In the genomic region with DNA sequence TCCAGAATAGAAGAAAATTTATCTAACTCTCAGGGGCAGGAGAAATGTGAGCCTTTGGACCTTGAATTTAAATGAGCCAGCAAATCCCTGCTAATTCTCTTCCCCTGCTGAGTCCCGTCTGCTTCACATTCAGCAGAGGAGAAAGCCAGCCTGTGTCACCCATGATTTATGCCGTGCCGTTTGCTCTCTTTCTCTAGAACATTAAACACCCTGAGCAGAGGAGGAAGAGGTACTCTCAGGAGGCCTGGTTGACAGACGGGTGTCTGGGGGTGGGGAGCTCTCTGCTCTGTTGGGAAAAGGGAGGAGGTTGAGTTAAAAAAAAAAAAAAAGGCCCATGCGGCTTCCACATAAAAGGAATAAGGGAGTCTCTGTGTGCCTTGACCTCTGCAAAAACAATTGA, we compare ENCODE assay signal across 12 cellular contexts. TPM values are rescaled to one million over a fixed set of nuclear protein-coding genes. Genes with fewer than 3 reads are reported as not detected.
DNase-seq lines count a peak whose midpoint lies in the region; ATAC-seq, FAIRE-seq and TF ChIP-seq lines count a peak whose summit lies in the region.
"Had no signal": no experiment of that assay in that cellular context is flagged by ENCODE, and none has a peak within 500 bp of the region (broad histone marks: within the 10 kb centered on the region; RNA-seq: fewer than 3 reads in every experiment).

No MANE protein-coding gene starts in this region.

- H3K4me3 Mint-ChIP-seq in astrocyte (ENCODE audit: unreplicated experiment) (no peak overlapping the region), mesothelial cell of epicardium (no peak overlapping the region)
- no peak overlapping the region for H3K4me3 Mint-ChIP-seq in activated T-helper 17 cell treated with anti-CD3 and anti-CD28 coated beads, Interleukin-2, amount 50 U/mL, for 72 hours
- H3K4me3 Mint-ChIP-seq: activated B cell treated with CpG ODN at 0.5 μM for 24 hours; activated T-helper 1 cell treated with anti-CD3 and anti-CD28 coated beads, Interleukin-12 subunit alpha, Interleukin-12 subunit beta, Interleukin-2, Interleukin-4 antibody, amounts not matched to agents 30 ng/mL and 10 ng/mL and 1 ng/mL, durations not matched to agents 14 hours and 24 hours and 36 hours had no signal

- 42 to 53% (median 50%) methylated on average over 5 of the region's 5 CpGs for WGBS in spleen, 5 donors
- 37% methylated on average over 5 of the region's 5 CpGs for WGBS in esophagus muscularis mucosa

- ATAC-seq in activated T-helper 17 cell treated with anti-CD3 and anti-CD28 coated beads, Interleukin-2, amount 50 U/mL, for 72 hours (replicated peaks), result no peak

- H3K27me3 ChIP-seq in BLaER1, result no peaks in the 10 kb centered on the region
- H3K27me3 ChIP-seq in astrocyte (ENCODE audit: insufficient read depth, low read length), result no peaks in the 10 kb centered on the region
- no peaks in the 10 kb centered on the region for H3K27me3 ChIP-seq in spleen (replicated peaks in 1 of 7)
- no peaks in the 10 kb centered on the region for H3K27me3 ChIP-seq in esophagus muscularis mucosa

- no peak for FAIRE-seq in astrocyte (lab: Jason Lieb, UNC)

- H3K4me2 ChIP-seq in BLaER1 (peak overlapping the region; percentile 59), astrocyte (ENCODE audit: low read length) (no peak overlapping the region)

- TF ChIP-seq CTCF in astrocyte (IDR thresholded peaks at IDR 0.05; ENCODE audit: insufficient read depth, low read depth, low read length), result no peak
- no peak for TF ChIP-seq CTCF in mesothelial cell of epicardium (IDR thresholded peaks at IDR 0.05; ENCODE audit: unreplicated experiment)
- no peak for TF ChIP-seq CTCF in spleen (IDR thresholded peaks at IDR 0.05 in 8 of 11, conservative IDR thresholded peaks at IDR 0.05 in 3 of 11)
- TF ChIP-seq CTCF in esophagus muscularis mucosa (IDR thresholded peaks at IDR 0.05), result no peak

- peaks cover 35% of the 10 kb centered on the region for H3K4me1 ChIP-seq in BLaER1
- no peaks in the 10 kb centered on the region for H3K4me1 ChIP-seq in astrocyte (ENCODE audit: insufficient read depth, low read length)
- peaks cover 0 to 20% (median 0%) of the 10 kb centered on the region in 6 donors for H3K4me1 ChIP-seq in spleen
- H3K4me1 ChIP-seq in esophagus muscularis mucosa, result peaks cover 0 to 6% (median 0%) of the 10 kb centered on the region in 4 donors

- H3K27ac ChIP-seq in BLaER1, result peak overlapping the region; percentile 42; the same call in 1 of the 2 replicates
- no peak overlapping the region for H3K27ac ChIP-seq in astrocyte (ENCODE audit: low read depth, low read length)
- H3K27ac ChIP-seq in spleen, result peak overlapping the region in 1 of 8 donors; percentile 85
- no peak overlapping the region for H3K27ac ChIP-seq in esophagus muscularis mucosa (replicated peaks in 1 of 4)

- H3K27me3 Mint-ChIP-seq in astrocyte (ENCODE audit: low read depth, unreplicated experiment) (peaks cover 2% of the 10 kb centered on the region), mesothelial cell of epicardium (ENCODE audit: low read depth) (no peaks in the 10 kb centered on the region)
- H3K27me3 Mint-ChIP-seq in activated T-helper 17 cell treated with anti-CD3 and anti-CD28 coated beads, Interleukin-2, amount 50 U/mL, for 72 hours, result peaks cover 4% of the 10 kb centered on the region

- peaks cover 11% of the 10 kb centered on the region for H3K4me1 Mint-ChIP-seq in astrocyte (ENCODE audit: low read depth, unreplicated experiment)
- peaks cover 26% of the 10 kb centered on the region for H3K4me1 Mint-ChIP-seq in mesothelial cell of epicardium
- peaks cover 5% of the 10 kb centered on the region for H3K4me1 Mint-ChIP-seq in activated T-helper 17 cell treated with anti-CD3 and anti-CD28 coated beads, Interleukin-2, amount 50 U/mL, for 72 hours
- H3K4me1 Mint-ChIP-seq: activated B cell treated with CpG ODN at 0.5 μM for 24 hours had no signal

- H3K36me3 ChIP-seq in BLaER1, result no peaks in the 10 kb centered on the region
- no peaks in the 10 kb centered on the region for H3K36me3 ChIP-seq in astrocyte (ENCODE audit: insufficient read depth, low read length)
- no peaks in the 10 kb centered on the region for H3K36me3 ChIP-seq in spleen
- no peaks in the 10 kb centered on the region for H3K36me3 ChIP-seq in esophagus muscularis mucosa
- H3K36me3 ChIP-seq: left ventricle myocardium inferior had no signal

- H3K79me2 ChIP-seq in astrocyte (ENCODE audit: insufficient read depth, low read length), result no peaks in the 10 kb centered on the region

- H3K36me3 Mint-ChIP-seq in astrocyte (ENCODE audit: low read depth, unreplicated experiment) (no peaks in the 10 kb centered on the region), mesothelial cell of epicardium (no peaks in the 10 kb centered on the region)
- H3K36me3 Mint-ChIP-seq in activated T-helper 17 cell treated with anti-CD3 and anti-CD28 coated beads, Interleukin-2, amount 50 U/mL, for 72 hours (ENCODE audit: low read depth), result no peaks in the 10 kb centered on the region

- peak overlapping the region; percentile 8; the same call in 1 of the 2 replicates for H3K9ac ChIP-seq in BLaER1
- H3K9ac ChIP-seq in astrocyte (ENCODE audit: low read length), result no peak overlapping the region

- H3K4me3 ChIP-seq in BLaER1 (no peak overlapping the region), astrocyte (ENCODE audit: insufficient read depth, low read depth, low read length) (no peak overlapping the region), spleen (no peak overlapping the region), esophagus muscularis mucosa (no peak overlapping the region)
- H3K4me3 ChIP-seq: left ventricle myocardium inferior had no signal

- H3K27ac Mint-ChIP-seq in astrocyte (ENCODE audit: unreplicated experiment) (peak overlapping the region; percentile 62), mesothelial cell of epicardium (peak overlapping the region; percentile 86)
- no peak overlapping the region for H3K27ac Mint-ChIP-seq in activated T-helper 17 cell treated with anti-CD3 and anti-CD28 coated beads, Interleukin-2, amount 50 U/mL, for 72 hours
- H3K27ac Mint-ChIP-seq: activated B cell treated with CpG ODN at 0.5 μM for 24 hours; activated T-helper 1 cell treated with anti-CD3 and anti-CD28 coated beads, Interleukin-12 subunit alpha, Interleukin-12 subunit beta, Interleukin-2, Interleukin-4 antibody, amounts not matched to agents 30 ng/mL and 10 ng/mL and 1 ng/mL, durations not matched to agents 14 hours and 24 hours and 36 hours had no signal

- no peak for TF ChIP-seq EP300 in esophagus muscularis mucosa (IDR thresholded peaks at IDR 0.05)

- intact Hi-C loops in spleen (cut with DNase I; ENCODE audit: low total_unique reads), result no loop called here
- intact Hi-C loops in esophagus muscularis mucosa (cut with DNase I), result no loop called here

- H4K20me1 ChIP-seq in BLaER1, result no peaks in the 10 kb centered on the region
- H4K20me1 ChIP-seq in astrocyte (ENCODE audit: insufficient read depth, low read length), result no peaks in the 10 kb centered on the region

- H3K9me3 Mint-ChIP-seq in astrocyte (ENCODE audit: unreplicated experiment), result peaks cover 2% of the 10 kb centered on the region
- H3K9me3 Mint-ChIP-seq in mesothelial cell of epicardium, result no peaks in the 10 kb centered on the region
- H3K9me3 Mint-ChIP-seq in activated T-helper 17 cell treated with anti-CD3 and anti-CD28 coated beads, Interleukin-2, amount 50 U/mL, for 72 hours, result no peaks in the 10 kb centered on the region
- H3K9me3 Mint-ChIP-seq: activated B cell treated with CpG ODN at 0.5 μM for 24 hours; activated T-helper 1 cell treated with anti-CD3 and anti-CD28 coated beads, Interleukin-12 subunit alpha, Interleukin-12 subunit beta, Interleukin-2, Interleukin-4 antibody, amounts not matched to agents 30 ng/mL and 10 ng/mL and 1 ng/mL, durations not matched to agents 14 hours and 24 hours and 36 hours had no signal

- peak; percentile 68 for DNase-seq in NCI-H1694 (lab: John Stamatoyannopoulos, UW)
- no peak for DNase-seq in astrocyte (ENCODE audit: low read depth)
- DNase-seq in mesothelial cell of epicardium (ENCODE audit: low spot score in 2 of 2, unreplicated experiment in 2 of 2), result peak; percentile 27 to 46
- DNase-seq in spleen, result no peak
- no peak for DNase-seq in AG08396 (ENCODE audit: low spot score)
- DNase-seq in esophagus muscularis mucosa (ENCODE audit: extremely low spot score), result no peak
- DNase-seq: activated B cell treated with CpG ODN at 0.5 μM for 24 hours; central memory CD4-positive, alpha-beta T cell; left ventricle myocardium inferior had no signal

- TF ChIP-seq POLR2A in spleen (IDR thresholded peaks at IDR 0.05) (no peak), esophagus muscularis mucosa (IDR thresholded peaks at IDR 0.05; ENCODE audit: low read depth) (no peak)

- H3K9me3 ChIP-seq in BLaER1, result no peaks in the 10 kb centered on the region
- H3K9me3 ChIP-seq in astrocyte (ENCODE audit: insufficient read depth, low read depth, low read length), result no peaks in the 10 kb centered on the region
- H3K9me3 ChIP-seq in spleen, result no peaks in the 10 kb centered on the region
- no peaks in the 10 kb centered on the region for H3K9me3 ChIP-seq in esophagus muscularis mucosa
- H3K9me3 ChIP-seq: left ventricle myocardium inferior had no signal

- H2AFZ ChIP-seq in astrocyte (ENCODE audit: low read depth, low read length), result peak overlapping the region; percentile 57

RNA-seq across cellular contexts. Expression of a gene that starts 11.3 kb away (rescaled TPM):
- total RNA-seq in astrocyte (37.3 and 41.0 TPM in 2 replicates), mesothelial cell of epicardium (54.4 to 58.8 TPM (median 58.7 TPM) in 3 replicates), spleen (100 to 1,000 TPM in 3 of 7 donors, 10 to 100 TPM in 4; 65.7 to 137 (median 87.9) TPM), esophagus muscularis mucosa (10 to 100 TPM; 33.5 to 46.5 (median 40.8) TPM)
- 10 to 100 TPM in 1 of 3 donors, 1 to 10 TPM in 2; 5.3 to 13.0 (median 6.7) TPM for polyA plus RNA-seq in spleen
- 10 to 100 TPM; 24.7 to 34.7 TPM for total RNA-seq in activated T-helper 17 cell treated with anti-CD3 and anti-CD28 coated beads, Interleukin-2, amount 50 U/mL, for 72 hours

RNA-seq across cellular contexts. Expression of a gene that starts 33.6 kb away (rescaled TPM):
- total RNA-seq in astrocyte, result 69.5 and 71.2 TPM in 2 replicates
- 53.4 to 58.2 TPM (median 57.1 TPM) in 3 replicates for total RNA-seq in mesothelial cell of epicardium
- total RNA-seq in spleen, result 10 to 100 TPM; 53.6 to 89.0 (median 68.6) TPM
- 10 to 100 TPM; 34.1 to 47.3 (median 43.0) TPM for polyA plus RNA-seq in spleen
- total RNA-seq in esophagus muscularis mucosa, result 10 to 100 TPM; 20.5 to 32.6 (median 25.1) TPM
- total RNA-seq in activated T-helper 17 cell treated with anti-CD3 and anti-CD28 coated beads, Interleukin-2, amount 50 U/mL, for 72 hours, result 10 to 100 TPM; 62.0 to 79.4 TPM

Comparison
In these comparisons a context has a peak if more than half of its experiments do, and no peak if none do; other contexts are left out.
1. DNase-seq: peak in NCI-H1694 (single experiment) and mesothelial cell of epicardium (2 of 2); none in astrocyte (single experiment), spleen (single experiment), AG08396 (single experiment) and esophagus muscularis mucosa (single experiment).